Comparison of ENCODE assay signal across 1 cellular context in the genomic region with DNA sequence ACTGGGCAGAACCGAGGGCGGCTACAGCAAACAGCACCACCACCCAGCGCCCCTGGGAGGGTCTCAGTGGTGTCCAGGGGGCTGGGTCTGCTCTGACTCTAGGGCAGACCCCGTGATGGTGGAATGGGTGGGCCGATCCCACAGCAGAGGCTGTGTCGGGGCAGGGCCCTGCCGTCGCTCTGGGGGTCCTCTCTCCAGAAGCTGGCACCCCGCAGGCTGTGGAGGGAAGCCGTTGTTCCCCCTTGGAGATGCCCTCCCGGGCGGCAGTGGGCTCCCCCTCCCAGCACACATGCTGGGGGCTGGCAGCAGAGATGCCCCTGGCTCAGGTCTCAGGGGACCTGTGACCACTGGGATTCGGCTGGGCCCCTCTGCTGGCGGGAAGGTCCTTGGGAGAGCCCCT.
TF ChIP-seq lines count a peak whose summit lies in the region.

No MANE protein-coding gene starts in this region.

TF ChIP-seq in IMR-90, 13 proteins besides CTCF, POLR2A, EP300 and RAD21:
- TF ChIP-seq SMC3 (IDR thresholded peaks at IDR 0.05; ENCODE audit: low read depth, low read length) = no peak
- TF ChIP-seq BHLHE40 (IDR thresholded peaks at IDR 0.05; ENCODE audit: low read depth, low read length) = no peak
- no peak for TF ChIP-seq MXI1 (IDR thresholded peaks at IDR 0.05; ENCODE audit: borderline replicate concordance, low read depth, low read length)
- TF ChIP-seq FOS (IDR thresholded peaks at IDR 0.05; ENCODE audit: low read depth, low read length) = no peak
- TF ChIP-seq, protein P1, sequence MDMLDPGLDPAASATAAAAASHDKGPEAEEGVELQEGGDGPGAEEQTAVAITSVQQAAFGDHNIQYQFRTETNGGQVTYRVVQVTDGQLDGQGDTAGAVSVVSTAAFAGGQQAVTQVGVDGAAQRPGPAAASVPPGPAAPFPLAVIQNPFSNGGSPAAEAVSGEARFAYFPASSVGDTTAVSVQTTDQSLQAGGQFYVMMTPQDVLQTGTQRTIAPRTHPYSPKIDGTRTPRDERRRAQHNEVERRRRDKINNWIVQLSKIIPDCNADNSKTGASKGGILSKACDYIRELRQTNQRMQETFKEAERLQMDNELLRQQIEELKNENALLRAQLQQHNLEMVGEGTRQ (IDR thresholded peaks at IDR 0.05; ENCODE audit: low read depth, low read length) = no peak
- TF ChIP-seq RCOR1 (IDR thresholded peaks at IDR 0.05; ENCODE audit: insufficient replicate concordance, low read length) = no peak
- TF ChIP-seq RFX5 (IDR thresholded peaks at IDR 0.05; ENCODE audit: low read depth, low read length) = no peak
TF ChIP-seq in IMR-90: peak in this region for 0.
